In the genomic region with DNA sequence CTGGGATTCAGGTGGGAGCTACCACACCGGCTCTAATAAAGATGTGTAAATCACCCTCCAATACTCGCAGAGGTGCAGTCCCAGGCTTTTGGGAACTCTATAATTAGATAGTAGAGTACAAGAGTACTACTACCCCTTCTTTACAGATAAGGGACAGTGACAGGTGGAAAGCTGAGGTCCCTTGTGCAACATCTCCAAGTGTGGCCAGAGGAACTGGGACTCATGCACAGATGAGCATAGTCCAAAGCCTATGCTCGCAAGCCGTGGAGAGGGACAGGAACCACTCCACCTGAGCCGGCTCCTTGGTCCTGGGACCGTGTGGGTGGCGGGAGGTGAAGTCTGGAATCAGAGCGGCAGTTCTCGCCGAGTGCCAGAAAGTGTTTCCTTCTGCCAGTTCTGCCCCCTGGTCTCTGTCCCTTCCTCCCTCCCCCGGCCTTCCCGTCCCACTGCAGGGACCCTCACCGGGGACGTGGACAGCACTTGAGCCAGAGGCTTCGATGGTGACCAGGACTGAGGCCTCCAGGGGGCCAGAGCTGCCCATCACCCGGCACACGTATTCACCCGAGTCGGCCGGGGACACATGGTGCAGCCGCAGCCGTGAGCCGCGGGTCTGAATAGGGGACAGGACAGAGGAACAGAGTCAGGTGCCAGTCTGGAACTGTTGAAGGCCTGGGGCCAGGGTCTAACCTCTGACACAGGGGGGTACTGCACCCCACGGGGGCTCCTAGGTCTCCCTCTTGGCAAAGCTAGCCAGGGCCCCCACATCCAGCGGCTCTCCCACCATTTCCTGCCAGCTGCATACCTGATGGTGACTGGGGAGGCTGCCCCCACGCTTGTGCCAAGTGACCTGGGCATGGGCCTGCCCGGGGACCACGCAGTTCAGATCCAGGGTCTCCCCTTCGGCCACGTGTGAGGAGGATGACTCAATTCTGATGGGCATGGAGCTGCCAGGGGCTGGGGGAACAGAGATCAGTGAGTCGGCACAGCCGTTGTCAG, we compare ENCODE assay signal across 32 cellular contexts. TPM values are rescaled to one million over a fixed set of nuclear protein-coding genes. Genes with fewer than 3 reads are reported as not detected.
"Had no signal": no experiment of that assay in that cellular context is flagged by ENCODE, and none has a peak within 500 bp of the region (broad histone marks: within the 10 kb centered on the region; RNA-seq: fewer than 3 reads in every experiment).

No MANE protein-coding gene starts in this region.

- ATAC-seq: activated CD4-positive, alpha-beta T cell treated with anti-CD3 and anti-CD28 coated beads for 36 hours; activated CD4-positive, CD25-positive, alpha-beta regulatory T cell treated with anti-CD3 and anti-CD28 coated beads, Interleukin-2, amount 50 U/mL, for 24 hours; activated CD8-positive, alpha-beta memory T cell treated with anti-CD3 and anti-CD28 coated beads, Interleukin-2, amount 10 ng/mL, durations not matched to agents 7 days and 5 days; activated CD8-positive, alpha-beta T cell treated with anti-CD3 and anti-CD28 coated beads, Interleukin-2, amount 10 ng/mL, durations not matched to agents 7 days and 5 days; activated naive CD4-positive, alpha-beta T cell treated with anti-CD3 and anti-CD28 coated beads, Interleukin-2, amount 50 U/mL, for 72 hours; effector memory CD8-positive, alpha-beta T cell; foreskin keratinocyte; gastroesophageal sphincter; T-helper 17 cell had no signal

- H3K27ac ChIP-seq: ascending aorta, breast epithelium, cardiac muscle cell, foreskin keratinocyte, WERI-Rb-1 had no signal

- H3K9me3 ChIP-seq: ascending aorta, breast epithelium, esophagus muscularis mucosa, gastroesophageal sphincter had no signal

- DNase-seq: activated B cell treated with CpG ODN at 0.5 μM for 24 hours; activated CD4-positive, alpha-beta memory T cell treated with anti-CD3 and anti-CD28 coated beads for 36 hours; activated CD4-positive, alpha-beta T cell treated with anti-CD3 and anti-CD28 coated beads for 36 hours; activated CD4-positive, alpha-beta T cell treated with anti-CD3 and anti-CD28 coated beads, Interleukin-2, amount 10 ng/mL, durations not matched to agents 24 days and 14 days; activated CD8-positive, alpha-beta memory T cell treated with anti-CD3 and anti-CD28 coated beads, Interleukin-2, amount 10 ng/mL, durations not matched to agents 7 days and 5 days; activated CD8-positive, alpha-beta memory T cell treated with anti-CD3 and anti-CD28 coated beads, Interleukin-2, amount 50 U/mL, for 4 hours; activated CD8-positive, alpha-beta T cell treated with anti-CD3 and anti-CD28 coated beads, Interleukin-2, amount 10 ng/mL, durations not matched to agents 7 days and 5 days; activated gamma-delta T cell; activated naive CD4-positive, alpha-beta T cell; activated naive CD4-positive, alpha-beta T cell treated with anti-CD3 and anti-CD28 coated beads, Interleukin-2, amount 10 ng/mL, durations not matched to agents 7 days and 5 days; activated naive CD8-positive, alpha-beta T cell treated with anti-CD3 and anti-CD28 coated beads, Interleukin-2, amount 10 ng/mL, durations not matched to agents 7 days and 5 days; activated T-cell treated with anti-CD3 and anti-CD28 coated beads, Interleukin-2, amount 50 U/mL, for 1 hour; activated T-cell treated with anti-CD3 and anti-CD28 coated beads, Interleukin-2, amount 50 U/mL, for 48 hours; cortex of kidney; dermis blood vessel endothelial cell; effector CD4-positive, alpha-beta T cell; effector memory CD8-positive, alpha-beta T cell; erythroblast; foreskin keratinocyte; T-helper 1 cell; T-helper 17 cell; T1000; WERI-Rb-1 had no signal

- H3K27me3 ChIP-seq: ascending aorta, breast epithelium, cardiac muscle cell, esophagus muscularis mucosa, foreskin keratinocyte, gastroesophageal sphincter had no signal

- H3K4me1 ChIP-seq: ascending aorta, breast epithelium, esophagus muscularis mucosa, foreskin keratinocyte, gastroesophageal sphincter had no signal

- H3K4me3 ChIP-seq: ascending aorta, breast epithelium, cardiac muscle cell, esophagus muscularis mucosa, gastroesophageal sphincter had no signal

- H3K36me3 ChIP-seq: breast epithelium had no signal

RNA-seq across cellular contexts. Expression of a gene that starts 33.9 kb away (rescaled TPM):
- total RNA-seq: activated CD4-positive, alpha-beta memory T cell treated with anti-CD3 and anti-CD28 coated beads for 36 hours; activated CD8-positive, alpha-beta memory T cell treated with anti-CD3 and anti-CD28 coated beads for 36 hours; activated CD8-positive, alpha-beta memory T cell treated with anti-CD3 and anti-CD28 coated beads, Interleukin-2, amount 10 ng/mL, durations not matched to agents 7 days and 5 days; activated CD8-positive, alpha-beta T cell treated with anti-CD3 and anti-CD28 coated beads, Interleukin-2, amount 10 ng/mL, durations not matched to agents 7 days and 5 days; ascending aorta; esophagus muscularis mucosa; foreskin keratinocyte; glomerular endothelial cell; T-helper 17 cell had no signal
